Comparison of ENCODE assay signal across 1 cellular context in the genomic region with DNA sequence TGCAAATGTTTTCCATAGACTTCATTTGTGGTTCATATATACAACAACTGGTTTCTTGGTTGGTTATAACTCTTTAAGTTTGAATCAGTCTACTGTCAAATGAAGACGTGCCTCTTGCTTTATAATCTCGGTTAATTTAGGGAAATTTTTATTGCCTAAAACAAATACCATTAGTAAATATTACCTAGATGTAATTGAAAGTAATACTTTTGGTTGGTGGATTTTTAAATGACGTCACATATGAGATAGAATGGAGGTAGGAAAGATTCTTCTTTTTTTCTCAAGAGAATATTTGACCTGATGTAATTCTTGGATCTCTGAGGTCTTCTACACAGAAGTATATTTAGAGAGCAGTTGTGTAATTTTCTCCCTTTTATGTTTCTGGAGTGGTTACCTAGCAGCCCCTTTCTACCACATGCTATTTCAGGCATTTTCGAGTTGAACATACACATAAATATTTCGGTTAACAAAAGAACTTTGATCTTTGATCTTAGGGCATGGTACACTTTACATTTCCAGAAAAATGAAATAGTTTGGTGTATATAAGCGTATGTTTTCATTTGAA.
TF ChIP-seq lines count a peak whose summit lies in the region.

No MANE protein-coding gene starts in this region.

TF ChIP-seq in GM12878, 131 proteins besides CTCF, POLR2A, EP300 and RAD21 (continued from another document):
- TF ChIP-seq CEBPB (IDR thresholded peaks at IDR 0.05; ENCODE audit: borderline replicate concordance in 1 of 2, low read depth in 2 of 2, low read length in 2 of 2) (0 out of 4 replicates have a peak, but pooled peaks of 1 of the 2 experiments have one; percentile 83), NR2C1 (IDR thresholded peaks at IDR 0.05) (0 out of 2 replicates have a peak, but pooled peaks have one; percentile 39), CREM (IDR thresholded peaks at IDR 0.05; ENCODE audit: low read depth) (peak; percentile 74), SMC3 (IDR thresholded peaks at IDR 0.05; ENCODE audit: borderline replicate concordance, low read length) (no peak), IKZF2 (IDR thresholded peaks at IDR 0.05) (peak; percentile 69 to 79; a peak in 3 of 4 replicates), MEF2A (IDR thresholded peaks at IDR 0.05; ENCODE audit: insufficient read depth, low read depth, low read length) (peak; percentile 99), SREBF1 (IDR thresholded peaks at IDR 0.05; ENCODE audit: low read length) (0 out of 2 replicates have a peak, but pooled peaks have one; percentile 29), NBN (IDR thresholded peaks at IDR 0.05) (peak; percentile 96), PML (IDR thresholded peaks at IDR 0.05; ENCODE audit: low read length) (peak; percentile 90), SUPT20H (IDR thresholded peaks at IDR 0.05; ENCODE audit: borderline replicate concordance, control insufficient read depth, low read depth, low read length) (no peak), RELB (IDR thresholded peaks at IDR 0.05; ENCODE audit: low read depth) (peak; percentile 81), ZNF384 (IDR thresholded peaks at IDR 0.05; ENCODE audit: borderline replicate concordance, low read depth, low read length) (peak; percentile 29; the same call in 1 of the 2 replicates), JUND (IDR thresholded peaks at IDR 0.05; ENCODE audit: low read depth, low read length) (peak; percentile 15; the same call in 1 of the 2 replicates), CREB1 (IDR thresholded peaks at IDR 0.05; ENCODE audit: low read depth) (peak; percentile 88), ZNF207 (IDR thresholded peaks at IDR 0.05; ENCODE audit: borderline replicate concordance) (no peak), BCL11A (IDR thresholded peaks at IDR 0.05; ENCODE audit: low read depth, low read length) (peak; percentile 59; the same call in 1 of the 2 replicates), REST (IDR thresholded peaks at IDR 0.05; ENCODE audit: low read depth, low read length) (no peak), MTA3 (IDR thresholded peaks at IDR 0.05; ENCODE audit: borderline replicate concordance, low read length) (peak; percentile 72; the same call in 1 of the 2 replicates), JUNB (IDR thresholded peaks at IDR 0.05) (peak; percentile 81), EZH2 (IDR thresholded peaks at IDR 0.05; ENCODE audit: borderline replicate concordance, control insufficient read depth, low read depth, low read length) (no peak), HDAC6 (IDR thresholded peaks at IDR 0.05; ENCODE audit: unreplicated experiment) (no peak), ZNF217 (IDR thresholded peaks at IDR 0.05) (0 out of 2 replicates have a peak, but pooled peaks have one; percentile 19), ATF7 (IDR thresholded peaks at IDR 0.05; ENCODE audit: low read depth) (peak; percentile 100), RELA (IDR thresholded peaks at IDR 0.05; ENCODE audit: borderline replicate concordance, partially characterized antibody) (peak; percentile 9)
